Comparison of ENCODE assay signal across 22 cellular contexts in genomic region chr1:63262148-63262770, GRCh38.
DNase-seq lines count a peak whose midpoint lies in the region; FAIRE-seq and TF ChIP-seq lines count a peak whose summit lies in the region.
"Had no signal": no experiment of that assay in that cellular context is flagged by ENCODE, and none has a peak within 500 bp of the region (broad histone marks: within the 10 kb centered on the region; RNA-seq: fewer than 3 reads in every experiment).

No MANE protein-coding gene starts in this region.

- H3K27ac ChIP-seq in endodermal cell (ENCODE audit: low read depth, low read length): no peak overlapping the region
- no peak overlapping the region for H3K27ac ChIP-seq in mesendoderm (ENCODE audit: low read depth, low read length)
- peak overlapping the region; percentile 92 for H3K27ac ChIP-seq in skeletal muscle tissue (ENCODE audit: low read depth, low read length)
- no peak overlapping the region for H3K27ac ChIP-seq in Karpas-422 (ENCODE audit: low read length)
- H3K27ac ChIP-seq in dorsolateral prefrontal cortex: no peak overlapping the region
- H3K27ac ChIP-seq: HL-60 had no signal

- H3K27me3 ChIP-seq in endodermal cell (ENCODE audit: control insufficient read depth, insufficient read depth, low read length, poor library complexity, severe bottlenecking) (no peaks in the 10 kb centered on the region), mesendoderm (ENCODE audit: insufficient read depth, low read length, poor library complexity) (no peaks in the 10 kb centered on the region), skeletal muscle tissue (ENCODE audit: control insufficient read depth in 3 of 3, insufficient read depth in 3 of 3, low read length in 3 of 3) (no peaks in the 10 kb centered on the region), Karpas-422 (ENCODE audit: low read length) (no peaks in the 10 kb centered on the region; the same call in 1 of the 2 replicates), dorsolateral prefrontal cortex (peaks cover 0 to 32% (median 4%) of the 10 kb centered on the region in 45 donors)

- no peaks in the 10 kb centered on the region for H3K4me1 ChIP-seq in endodermal cell (ENCODE audit: control insufficient read depth, insufficient read depth, low read length)
- no peaks in the 10 kb centered on the region for H3K4me1 ChIP-seq in mesendoderm (ENCODE audit: control insufficient read depth, low read depth, low read length)
- peaks cover 4 to 21% (median 18%) of the 10 kb centered on the region in 3 donors for H3K4me1 ChIP-seq in skeletal muscle tissue (ENCODE audit: control insufficient read depth in 3 of 3, insufficient read depth in 3 of 3, low read length in 3 of 3)
- H3K4me1 ChIP-seq in Karpas-422 (ENCODE audit: low read length): no peaks in the 10 kb centered on the region

- no peak overlapping the region for H4K5ac ChIP-seq in mesendoderm (ENCODE audit: low read length)

- no peak overlapping the region for H3K9ac ChIP-seq in endodermal cell (ENCODE audit: extremely low read depth, low read length, poor library complexity, severe bottlenecking)
- H3K9ac ChIP-seq in mesendoderm (ENCODE audit: low read length): no peak overlapping the region
- peak overlapping the region in 2 of 3 donors; percentile 26 to 27 for H3K9ac ChIP-seq in skeletal muscle tissue (ENCODE audit: low read depth in 1 of 3, low read length in 3 of 3)
- H3K9ac ChIP-seq in Karpas-422 (ENCODE audit: low read length): no peak overlapping the region

- H4K20me1 ChIP-seq in Karpas-422 (ENCODE audit: insufficient read depth, low read depth, low read length): no peaks in the 10 kb centered on the region

- H2BK15ac ChIP-seq in mesendoderm (replicated peaks; ENCODE audit: low read depth): no peak overlapping the region

- no peak overlapping the region for H3K4me2 ChIP-seq in mesendoderm (ENCODE audit: low read length)
- no peak overlapping the region for H3K4me2 ChIP-seq in Karpas-422 (ENCODE audit: low read depth, low read length, poor library complexity, severe bottlenecking)

- no peak overlapping the region for H2AFZ ChIP-seq in Karpas-422 (ENCODE audit: low read length)

- H3K18ac ChIP-seq in mesendoderm (ENCODE audit: low read length): no peak overlapping the region

- no peaks in the 10 kb centered on the region for H3K9me2 ChIP-seq in Karpas-422 (replicated peaks; ENCODE audit: insufficient read depth, low read length)

- no peak overlapping the region for H2BK5ac ChIP-seq in mesendoderm (ENCODE audit: low read length)

- H3K9me3 ChIP-seq in endodermal cell (ENCODE audit: control insufficient read depth, low read length): no peaks in the 10 kb centered on the region
- H3K9me3 ChIP-seq in skeletal muscle tissue (ENCODE audit: control insufficient read depth in 3 of 3, low read length in 3 of 3): no peaks in the 10 kb centered on the region
- no peaks in the 10 kb centered on the region for H3K9me3 ChIP-seq in Karpas-422 (ENCODE audit: low read length)

- H3K27ac Mint-ChIP-seq in endodermal cell (no peak overlapping the region), glutamatergic neuron (ENCODE audit: unreplicated experiment) (no peak overlapping the region)
- H3K27ac Mint-ChIP-seq: CD14-positive monocyte; CD8-positive, alpha-beta T cell; HFFc6 had no signal

- peak; percentile 18 for TF ChIP-seq CTCF in endodermal cell (conservative IDR thresholded peaks at IDR 0.05)
- no peak for TF ChIP-seq CTCF in GM20000 (IDR thresholded peaks at IDR 0.05; ENCODE audit: extremely low read depth, missing control alignments)
- TF ChIP-seq CTCF in dorsolateral prefrontal cortex (IDR thresholded peaks at IDR 0.05 in 54 of 56, conservative IDR thresholded peaks at IDR 0.05 in 2 of 56; ENCODE audit: low read depth in 1 of 56, partially characterized antibody in 56 of 56): no peak
- TF ChIP-seq CTCF in glutamatergic neuron (IDR thresholded peaks at IDR 0.05; ENCODE audit: partially characterized antibody, unreplicated experiment): no peak

- peak; percentile 9 for FAIRE-seq in HTR-8/SVneo (lab: Jason Lieb, UNC)
- FAIRE-seq: A204.1, D721Med, G401.6, GM12892 had no signal

- H3K36me3 Mint-ChIP-seq in endodermal cell (ENCODE audit: low read depth) (no peaks in the 10 kb centered on the region), glutamatergic neuron (ENCODE audit: unreplicated experiment) (no peaks in the 10 kb centered on the region)
- H3K36me3 Mint-ChIP-seq: CD14-positive monocyte; CD8-positive, alpha-beta T cell had no signal

- H3K9me3 Mint-ChIP-seq in endodermal cell (no peaks in the 10 kb centered on the region), glutamatergic neuron (ENCODE audit: unreplicated experiment) (no peaks in the 10 kb centered on the region)
- H3K9me3 Mint-ChIP-seq: CD14-positive monocyte; CD8-positive, alpha-beta T cell had no signal

- DNase-seq in HTR-8/SVneo (ENCODE audit: insufficient read length, low spot score) (no peak), endodermal cell (no peak), mesendoderm (peak; percentile 11), GM20000 (ENCODE audit: low spot score) (no peak), Karpas-422 (no peak), dorsolateral prefrontal cortex (no peak), glutamatergic neuron (no peak)
- DNase-seq: CD8-positive, alpha-beta T cell; COR-L47; DMS153; DMS79 treated with DMSO at 0.1 percent for 48 hours; EL; HCEC 1CT; HFFc6; IMR-90 had no signal

- H2BK120ac ChIP-seq in mesendoderm (ENCODE audit: low read depth, low read length): no peak overlapping the region

- H2AK5ac ChIP-seq in mesendoderm (ENCODE audit: low read length): no peak overlapping the region

- no peak overlapping the region for H3K4me3 ChIP-seq in endodermal cell (ENCODE audit: low read length)
- H3K4me3 ChIP-seq in mesendoderm (ENCODE audit: low read length): no peak overlapping the region
- H3K4me3 ChIP-seq in skeletal muscle tissue (ENCODE audit: low read length in 3 of 3): peak overlapping the region in 2 of 3 donors; percentile 55 to 69
- H3K4me3 ChIP-seq in Karpas-422 (ENCODE audit: low read length): no peak overlapping the region
- H3K4me3 ChIP-seq in dorsolateral prefrontal cortex: no peak overlapping the region

- H3K79me1 ChIP-seq in mesendoderm (ENCODE audit: low read length): no peaks in the 10 kb centered on the region

- H3K27me3 Mint-ChIP-seq in endodermal cell (ENCODE audit: insufficient read depth) (no peaks in the 10 kb centered on the region), glutamatergic neuron (ENCODE audit: unreplicated experiment) (peaks cover 3% of the 10 kb centered on the region)

- H4K8ac ChIP-seq in mesendoderm (ENCODE audit: low read depth, low read length): no peak overlapping the region

- H3K36me3 ChIP-seq in endodermal cell (ENCODE audit: control insufficient read depth, insufficient read depth, low read length) (no peaks in the 10 kb centered on the region), mesendoderm (ENCODE audit: control insufficient read depth, insufficient read depth, low read length) (no peaks in the 10 kb centered on the region), skeletal muscle tissue (ENCODE audit: control insufficient read depth in 3 of 3, insufficient read depth in 3 of 3, low read length in 3 of 3) (no peaks in the 10 kb centered on the region), Karpas-422 (ENCODE audit: insufficient read depth, low read length) (no peaks in the 10 kb centered on the region)

- H3K4me1 Mint-ChIP-seq in endodermal cell (peaks cover 8% of the 10 kb centered on the region), glutamatergic neuron (ENCODE audit: low read depth, unreplicated experiment) (no peaks in the 10 kb centered on the region)

- WGBS in endodermal cell (ENCODE audit: insufficient coverage in 1 of 2, insufficient read length in 1 of 2), 2 experiments: 92 to 97% methylated on average over 3 of the region's 3 CpGs
- no CpG with 5 or more reads among the region's 3 CpGs for WGBS in mesendoderm (ENCODE audit: extremely low coverage, insufficient coverage, low lambda C conversion rate)

- intact Hi-C loops in dorsolateral prefrontal cortex (cut with DNase I): no loop called here

- no peak overlapping the region for H3K4me3 Mint-ChIP-seq in endodermal cell
- no peak overlapping the region for H3K4me3 Mint-ChIP-seq in glutamatergic neuron (ENCODE audit: unreplicated experiment)
- H3K4me3 Mint-ChIP-seq: CD14-positive monocyte; CD8-positive, alpha-beta T cell; HFFc6 had no signal

- H3K79me2 ChIP-seq in mesendoderm (ENCODE audit: control insufficient read depth, insufficient read depth, low read length) (no peaks in the 10 kb centered on the region), Karpas-422 (ENCODE audit: low read length) (no peaks in the 10 kb centered on the region)

- H3K23ac ChIP-seq in mesendoderm (ENCODE audit: low read length): no peak overlapping the region

- no peak overlapping the region for H3K56ac ChIP-seq in mesendoderm (ENCODE audit: low read length)

- no peak overlapping the region for H3K4ac ChIP-seq in mesendoderm (ENCODE audit: low read depth, low read length)

Comparison
In these comparisons a context has a peak if more than half of its experiments do, and no peak if none do; other contexts are left out.
1. H3K4me3 ChIP-seq: peak in skeletal muscle tissue (2 of 3); none in endodermal cell (single experiment), mesendoderm (single experiment), Karpas-422 (single experiment) and dorsolateral prefrontal cortex (0 of 59).
2. H3K9ac ChIP-seq: peak in skeletal muscle tissue (2 of 3); none in endodermal cell (single experiment), mesendoderm (single experiment) and Karpas-422 (single experiment).